In genomic region chr13:26806891-26807290, GRCh38 we compare ENCODE assay signal across 8 cellular contexts. TPM values are rescaled to one million over a fixed set of nuclear protein-coding genes. Genes with fewer than 3 reads are reported as not detected.
"Had no signal": no experiment of that assay in that cellular context is flagged by ENCODE, and none has a peak within 500 bp of the region (broad histone marks: within the 10 kb centered on the region; RNA-seq: fewer than 3 reads in every experiment).

No MANE protein-coding gene starts in this region.

- H3K36me3 ChIP-seq: HAP-1 had no signal

- H3K9me3 ChIP-seq: HAP-1 had no signal

- H3K4me1 ChIP-seq: HAP-1 had no signal

- H3K27ac ChIP-seq: GM23248, HL-60 had no signal

- H3K4me3 ChIP-seq: GM23248, HAP-1 had no signal

- DNase-seq: GM23248, GOT3, H7, HFFc6 had no signal

- FAIRE-seq: HepG2 had no signal

RNA-seq across cellular contexts. Expression of gene GPR12, which starts 46.3 kb away (rescaled TPM):
- total RNA-seq: GM23248, H7, HepG2, HFFc6, HT1080 had no signal
